In the genomic region with DNA sequence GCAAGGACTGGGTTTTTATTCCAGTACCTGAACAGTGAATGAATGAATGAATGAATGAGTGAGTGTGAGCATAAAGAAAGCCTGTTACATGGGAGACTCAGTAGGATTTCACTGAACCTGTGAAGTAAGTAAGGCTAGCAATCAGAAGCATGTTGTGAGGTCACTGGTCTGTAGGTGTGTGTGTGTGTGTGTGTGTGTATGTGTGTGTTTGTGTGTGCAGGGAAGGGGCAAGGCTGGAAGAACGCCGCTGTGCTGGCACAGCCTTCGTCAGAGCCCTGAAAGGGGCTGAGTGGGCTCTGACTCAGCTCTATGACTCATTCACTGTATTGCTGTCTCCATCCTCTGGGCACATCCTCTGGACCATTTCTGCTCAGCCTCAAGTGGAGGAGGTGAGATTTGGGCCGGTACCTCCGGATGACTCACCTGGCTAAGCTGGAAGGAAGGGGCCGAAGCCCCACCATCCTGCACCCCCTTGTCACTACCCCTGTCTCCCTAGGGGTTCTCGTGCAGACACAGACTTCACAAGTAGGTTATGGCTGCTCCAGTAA, we compare ENCODE assay signal across 8 cellular contexts.
DNase-seq lines count a peak whose midpoint lies in the region; ATAC-seq lines count a peak whose summit lies in the region.

No MANE protein-coding gene starts in this region.

- DNase-seq in DMS 273 (lab: John Stamatoyannopoulos, UW; ENCODE audit: unreplicated experiment) = peak; percentile 23
- DNase-seq in DMS 273 treated with DMSO at 0.1 percent for 48 hours (lab: John Stamatoyannopoulos, UW) = no peak
- DNase-seq in activated CD4-positive, CD25-positive, alpha-beta regulatory T cell treated with anti-CD3 and anti-CD28 coated beads, Interleukin-2, amount 50 U/mL, for 72 hours = peak; percentile 49
- DNase-seq in fibroblast of gingiva (ENCODE audit: low read depth) = peak; percentile 84
- DNase-seq in stimulated activated CD4-positive, alpha-beta T cell treated with anti-CD3 and anti-CD28 coated beads, Interleukin-4, amount 100 ng/mL, for 24 hours = peak; percentile 73
- DNase-seq in DMS114 treated with DMSO at 0.1 percent for 48 hours (lab: John Stamatoyannopoulos, UW; ENCODE audit: unreplicated experiment) = no peak
- DNase-seq in cerebellar nuclear complex (lab: John Stamatoyannopoulos, UW) = no peak

- no peak for ATAC-seq in HG03571 (IDR thresholded peaks at IDR 0.05; ENCODE audit: unreplicated experiment)

Comparison
In these comparisons a context has a peak if more than half of its experiments do, and no peak if none do; other contexts are left out.
1. DNase-seq: peak in DMS 273 (single experiment), activated CD4-positive, CD25-positive, alpha-beta regulatory T cell treated with anti-CD3 and anti-CD28 coated beads, Interleukin-2, amount 50 U/mL, for 72 hours (single experiment), fibroblast of gingiva (single experiment) and stimulated activated CD4-positive, alpha-beta T cell treated with anti-CD3 and anti-CD28 coated beads, Interleukin-4, amount 100 ng/mL, for 24 hours (single experiment); none in DMS 273 treated with DMSO at 0.1 percent for 48 hours (single experiment), DMS114 treated with DMSO at 0.1 percent for 48 hours (single experiment) and cerebellar nuclear complex (0 of 2).